In genomic region chr6:3621411-3621810, GRCh38 we compare ENCODE assay signal across 19 cellular contexts.
DNase-seq lines count a peak whose midpoint lies in the region; ATAC-seq and TF ChIP-seq lines count a peak whose summit lies in the region.
"Had no signal": no experiment of that assay in that cellular context is flagged by ENCODE, and none has a peak within 500 bp of the region (broad histone marks: within the 10 kb centered on the region; RNA-seq: fewer than 3 reads in every experiment).

No MANE protein-coding gene starts in this region.

- H3K27ac Mint-ChIP-seq in activated CD8-positive, alpha-beta memory T cell treated with anti-CD3 and anti-CD28 coated beads, Interleukin-2, amount 10 ng/mL, durations not matched to agents 7 days and 5 days = no peak overlapping the region
- H3K27ac Mint-ChIP-seq in osteocyte (ENCODE audit: unreplicated experiment) (no peak overlapping the region), mesothelial cell of epicardium (no peak overlapping the region)
- H3K27ac Mint-ChIP-seq: B cell; CD4-positive, alpha-beta T cell; CD8-positive, alpha-beta T cell had no signal

- TF ChIP-seq CTCF in coronary artery (IDR thresholded peaks at IDR 0.05) = no peak
- TF ChIP-seq CTCF in osteocyte (IDR thresholded peaks at IDR 0.05) = no peak
- TF ChIP-seq CTCF in mesothelial cell of epicardium (IDR thresholded peaks at IDR 0.05; ENCODE audit: unreplicated experiment) = no peak

- no peak overlapping the region for H3K27ac ChIP-seq in coronary artery
- H3K27ac ChIP-seq: 22Rv1; A549; BLaER1 treated with 17β-estradiol and CSF1 and Interleukin-3, amounts not matched to agents 10 nM and 100 nM; C4-2B had no signal

- peak; percentile 26 for DNase-seq in activated CD8-positive, alpha-beta memory T cell treated with anti-CD3 and anti-CD28 coated beads, Interleukin-2, amount 10 ng/mL, durations not matched to agents 7 days and 5 days
- DNase-seq in activated CD8-positive, alpha-beta memory T cell treated with anti-CD3 and anti-CD28 coated beads, Interleukin-2, amount 50 U/mL, for 4 hours = no peak
- DNase-seq in coronary artery (ENCODE audit: low spot score) (peak; percentile 21), osteocyte (ENCODE audit: extremely low spot score, unreplicated experiment) (peak; percentile 32), mesothelial cell of epicardium (ENCODE audit: low spot score in 2 of 2, unreplicated experiment in 2 of 2) (no peak)
- DNase-seq: AML-193; Caco-2; Calu3; CD4-positive, alpha-beta T cell; CD8-positive, alpha-beta T cell; DMS79 treated with DMSO at 0.1 percent for 48 hours; GF-D8 had no signal

- peaks cover 8% of the 10 kb centered on the region for H3K4me1 Mint-ChIP-seq in activated CD8-positive, alpha-beta memory T cell treated with anti-CD3 and anti-CD28 coated beads, Interleukin-2, amount 10 ng/mL, durations not matched to agents 7 days and 5 days
- H3K4me1 Mint-ChIP-seq in osteocyte (ENCODE audit: unreplicated experiment) (peaks cover 11% of the 10 kb centered on the region), mesothelial cell of epicardium (peaks cover 6% of the 10 kb centered on the region)
- H3K4me1 Mint-ChIP-seq: B cell had no signal

- no peak overlapping the region for H3K4me3 ChIP-seq in coronary artery
- H3K4me3 ChIP-seq: A549; BLaER1 treated with 17β-estradiol and CSF1 and Interleukin-3, amounts not matched to agents 10 nM and 100 nM; GM12878 had no signal

- CTCF ChIA-PET in activated CD8-positive, alpha-beta memory T cell treated with anti-CD3 and anti-CD28 coated beads, Interleukin-2, amount 10 ng/mL, durations not matched to agents 7 days and 5 days (lab: Charles Lee) = no interaction called here

- no peaks in the 10 kb centered on the region for H3K9me3 Mint-ChIP-seq in activated CD8-positive, alpha-beta memory T cell treated with anti-CD3 and anti-CD28 coated beads, Interleukin-2, amount 10 ng/mL, durations not matched to agents 7 days and 5 days (ENCODE audit: low read depth)
- H3K9me3 Mint-ChIP-seq in osteocyte (ENCODE audit: unreplicated experiment) (no peaks in the 10 kb centered on the region), mesothelial cell of epicardium (peaks cover 4% of the 10 kb centered on the region)
- H3K9me3 Mint-ChIP-seq: CD4-positive, alpha-beta T cell; CD8-positive, alpha-beta T cell had no signal

- ATAC-seq in activated CD8-positive, alpha-beta memory T cell treated with anti-CD3 and anti-CD28 coated beads, Interleukin-2, amount 10 ng/mL, durations not matched to agents 7 days and 5 days = no peak
- ATAC-seq in HG03280 (IDR thresholded peaks at IDR 0.05; ENCODE audit: unreplicated experiment) = no peak
- ATAC-seq: A549; CD8-positive, alpha-beta T cell; GM12878 had no signal

- no peaks in the 10 kb centered on the region for H3K36me3 Mint-ChIP-seq in activated CD8-positive, alpha-beta memory T cell treated with anti-CD3 and anti-CD28 coated beads, Interleukin-2, amount 10 ng/mL, durations not matched to agents 7 days and 5 days
- H3K36me3 Mint-ChIP-seq in osteocyte (ENCODE audit: unreplicated experiment) (no peaks in the 10 kb centered on the region), mesothelial cell of epicardium (no peaks in the 10 kb centered on the region)
- H3K36me3 Mint-ChIP-seq: CD8-positive, alpha-beta T cell had no signal

- no peak overlapping the region for H3K4me3 Mint-ChIP-seq in activated CD8-positive, alpha-beta memory T cell treated with anti-CD3 and anti-CD28 coated beads, Interleukin-2, amount 10 ng/mL, durations not matched to agents 7 days and 5 days
- H3K4me3 Mint-ChIP-seq in osteocyte (ENCODE audit: unreplicated experiment) (no peak overlapping the region), mesothelial cell of epicardium (no peak overlapping the region)
- H3K4me3 Mint-ChIP-seq: B cell; CD4-positive, alpha-beta T cell; CD8-positive, alpha-beta T cell had no signal

- H3K27me3 Mint-ChIP-seq in activated CD8-positive, alpha-beta memory T cell treated with anti-CD3 and anti-CD28 coated beads, Interleukin-2, amount 10 ng/mL, durations not matched to agents 7 days and 5 days = peaks cover 33% of the 10 kb centered on the region
- H3K27me3 Mint-ChIP-seq in osteocyte (ENCODE audit: unreplicated experiment) (no peaks in the 10 kb centered on the region), mesothelial cell of epicardium (ENCODE audit: low read depth) (peaks cover 7% of the 10 kb centered on the region)

Comparison
In these comparisons a context has a peak if more than half of its experiments do, and no peak if none do; other contexts are left out.
1. DNase-seq: peak in activated CD8-positive, alpha-beta memory T cell treated with anti-CD3 and anti-CD28 coated beads, Interleukin-2, amount 10 ng/mL, durations not matched to agents 7 days and 5 days (single experiment), coronary artery (single experiment) and osteocyte (single experiment); none in activated CD8-positive, alpha-beta memory T cell treated with anti-CD3 and anti-CD28 coated beads, Interleukin-2, amount 50 U/mL, for 4 hours (single experiment) and mesothelial cell of epicardium (0 of 2).